ENCODE assay signal across 1 cellular context in the genomic region with DNA sequence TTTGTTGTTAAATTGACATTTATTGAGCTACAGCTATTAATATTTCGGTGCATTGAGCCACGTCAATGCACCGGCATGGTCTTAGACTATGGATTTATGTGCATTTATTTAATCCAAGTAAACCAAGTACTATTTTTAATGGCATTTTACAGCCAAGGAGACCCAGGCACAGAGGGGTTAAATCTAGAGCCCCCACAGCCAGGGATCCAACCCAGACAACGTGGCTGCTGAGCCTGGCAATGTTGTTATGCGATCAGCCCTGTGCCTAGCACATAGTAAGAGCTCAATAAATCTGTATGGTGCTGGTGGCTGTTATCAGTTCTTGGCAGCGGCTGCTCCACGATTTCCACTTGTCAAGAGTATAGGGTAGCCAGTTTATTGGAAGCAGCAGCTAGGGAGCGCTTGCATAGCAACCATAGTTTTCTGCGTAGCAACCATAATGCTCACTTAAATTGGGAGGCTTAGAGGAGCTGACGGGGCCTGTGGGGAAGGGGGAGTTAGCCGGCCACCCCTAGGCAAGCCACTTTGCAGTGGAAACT.
A peak's percentile ranks its signal among the peaks of the same experiment; 100 is the strongest.
TF ChIP-seq lines count a peak whose summit lies in the region.

No MANE protein-coding gene starts in this region.

TF ChIP-seq in H1, 55 proteins besides CTCF, POLR2A, EP300 and RAD21 (continued from another document):
- TF ChIP-seq SAP30 (IDR thresholded peaks at IDR 0.05; ENCODE audit: insufficient read depth, insufficient replicate concordance, low read length) (peak; percentile 98), SIN3A (conservative IDR thresholded peaks at IDR 0.05 in 1 of 2, IDR thresholded peaks at IDR 0.05 in 1 of 2; ENCODE audit: low read depth in 1 of 2, low read length in 2 of 2) (0 out of 4 replicates have a peak, but pooled peaks of 1 of the 2 experiments have one; percentile 23)
